28 cellular contexts compared by ENCODE assay signal in the genomic region with DNA sequence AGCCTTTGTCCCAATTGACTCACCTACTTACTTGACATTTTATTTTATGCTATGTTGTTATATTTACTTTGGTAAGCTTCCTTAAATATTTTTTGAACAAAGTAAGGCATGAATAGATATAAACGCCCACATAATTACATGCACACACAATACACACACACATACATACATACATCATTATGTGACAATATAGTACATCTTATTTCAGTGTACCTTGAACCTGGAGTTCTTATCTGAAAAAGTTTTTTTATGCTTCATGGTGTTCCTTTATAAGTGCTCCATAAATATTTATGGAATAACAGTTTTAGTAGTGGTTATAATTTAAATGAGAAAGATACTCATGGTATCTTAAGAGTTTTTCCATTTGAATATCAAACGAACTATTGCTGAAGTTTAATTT.
"Had no signal": no experiment of that assay in that cellular context is flagged by ENCODE, and none has a peak within 500 bp of the region (broad histone marks: within the 10 kb centered on the region; RNA-seq: fewer than 3 reads in every experiment).

No MANE protein-coding gene starts in this region.

- H3K9me3 ChIP-seq: ascending aorta, breast epithelium, colonic mucosa, esophagus squamous epithelium had no signal

- H3K4me1 ChIP-seq: ascending aorta, breast epithelium, colonic mucosa, esophagus squamous epithelium had no signal

- ATAC-seq: activated CD4-positive, alpha-beta T cell treated with anti-CD3 and anti-CD28 coated beads for 36 hours; activated CD8-positive, alpha-beta memory T cell treated with anti-CD3 and anti-CD28 coated beads, Interleukin-2, amount 10 ng/mL, durations not matched to agents 7 days and 5 days; activated CD8-positive, alpha-beta T cell treated with anti-CD3 and anti-CD28 coated beads, Interleukin-2, amount 10 ng/mL, durations not matched to agents 7 days and 5 days; activated naive CD8-positive, alpha-beta T cell treated with anti-CD3 and anti-CD28 coated beads, Interleukin-2, amount 50 U/mL, for 24 hours had no signal

- DNase-seq: activated CD4-positive, alpha-beta memory T cell treated with anti-CD3 and anti-CD28 coated beads for 36 hours; activated CD4-positive, alpha-beta T cell treated with anti-CD3 and anti-CD28 coated beads for 36 hours; activated CD4-positive, alpha-beta T cell treated with anti-CD3 and anti-CD28 coated beads, Interleukin-2, amount 10 ng/mL, durations not matched to agents 24 days and 14 days; activated CD4-positive, CD25-positive, alpha-beta regulatory T cell; activated CD4-positive, CD25-positive, alpha-beta regulatory T cell treated with anti-CD3 and anti-CD28 coated beads, Interleukin-2, amount 50 U/mL, for 72 hours; activated CD8-positive, alpha-beta memory T cell treated with anti-CD3 and anti-CD28 coated beads, Interleukin-2, amount 10 ng/mL, durations not matched to agents 7 days and 5 days; activated CD8-positive, alpha-beta memory T cell treated with anti-CD3 and anti-CD28 coated beads, Interleukin-2, amount 50 U/mL, for 4 hours; activated CD8-positive, alpha-beta T cell treated with anti-CD3 and anti-CD28 coated beads, Interleukin-2, amount 10 ng/mL, durations not matched to agents 7 days and 5 days; activated effector memory CD4-positive, alpha-beta T cell treated with anti-CD3 and anti-CD28 coated beads, Interleukin-2, amount 50 U/mL, for 16 hours; activated naive CD4-positive, alpha-beta T cell treated with anti-CD3 and anti-CD28 coated beads for 36 hours; activated naive CD8-positive, alpha-beta T cell treated with anti-CD3 and anti-CD28 coated beads for 36 hours; activated naive CD8-positive, alpha-beta T cell treated with anti-CD3 and anti-CD28 coated beads, Interleukin-2, amount 50 U/mL, for 24 hours; activated T-cell treated with anti-CD3 and anti-CD28 coated beads, Interleukin-2, amount 50 U/mL, for 1 hour; activated T-cell treated with anti-CD3 and anti-CD28 coated beads, Interleukin-2, amount 50 U/mL, for 48 hours; central memory CD4-positive, alpha-beta T cell; cerebellar nuclear complex; colonic mucosa; effector CD8-positive, alpha-beta T cell; esophagus squamous epithelium; foreskin melanocyte; head of caudate nucleus; T-helper 2 cell had no signal

- H3K36me3 ChIP-seq: ascending aorta, breast epithelium, cardiac muscle cell, colonic mucosa, esophagus squamous epithelium had no signal

- FAIRE-seq: endometrium, endothelial cell of umbilical vein had no signal

- H3K4me3 ChIP-seq: ascending aorta, breast epithelium, cardiac muscle cell, colonic mucosa, esophagus squamous epithelium had no signal

- H3K27ac ChIP-seq: ascending aorta, breast epithelium, cardiac muscle cell, colonic mucosa, epithelial cell of prostate, esophagus squamous epithelium had no signal

- H3K27me3 ChIP-seq: ascending aorta, breast epithelium, cardiac muscle cell, colonic mucosa, esophagus squamous epithelium had no signal
